Comparison of ENCODE assay signal across 15 cellular contexts in genomic region chr3:156957715-156958114, GRCh38.
DNase-seq lines count a peak whose midpoint lies in the region; ATAC-seq and TF ChIP-seq lines count a peak whose summit lies in the region.
"Had no signal": no experiment of that assay in that cellular context is flagged by ENCODE, and none has a peak within 500 bp of the region (broad histone marks: within the 10 kb centered on the region; RNA-seq: fewer than 3 reads in every experiment).

No MANE protein-coding gene starts in this region.

- ATAC-seq in GM18508 (IDR thresholded peaks at IDR 0.05; ENCODE audit: insufficient read depth, unreplicated experiment), result peak; percentile 99
- peak; percentile 95 for ATAC-seq in GM21381 (IDR thresholded peaks at IDR 0.05; ENCODE audit: unreplicated experiment)
- peak; percentile 96 for ATAC-seq in HG02885 (IDR thresholded peaks at IDR 0.05; ENCODE audit: poor library complexity, unreplicated experiment)
- no peak for ATAC-seq in GM18907 (IDR thresholded peaks at IDR 0.05; ENCODE audit: unreplicated experiment)
- ATAC-seq: stimulated activated naive B cell treated with anti-CD40 and anti-IgM and Interleukin-4, amounts not matched to agents 10 μg/mL and 1 μg/mL and 100 μg/mL, for 72 hours had no signal

- no peaks in the 10 kb centered on the region for H4K20me1 ChIP-seq in OCI-LY1 (ENCODE audit: insufficient read depth, low read length)

- H3K36me3 ChIP-seq in OCI-LY1 (ENCODE audit: insufficient read depth, low read length), result no peaks in the 10 kb centered on the region
- H3K36me3 ChIP-seq: HAP-1 had no signal

- H3K9me2 ChIP-seq in OCI-LY1 (ENCODE audit: low read depth, low read length), result no peaks in the 10 kb centered on the region

- DNase-seq in NCI-H2107 (lab: John Stamatoyannopoulos, UW), result no peak
- DNase-seq in activated T-cell treated with anti-CD3 and anti-CD28 coated beads, Interleukin-2, amount 50 U/mL, for 48 hours, result no peak
- no peak for DNase-seq in dedifferentiated amniotic fluid mesenchymal stem cell (ENCODE audit: extremely low spot score)
- DNase-seq: activated gamma-delta T cell treated with Interleukin-2 at 50 U/mL for 16 hours; dermis blood vessel endothelial cell; head of caudate nucleus; islet precursor cell; MM.1S; stimulated activated naive B cell treated with anti-CD40 and anti-IgM and Interleukin-4, amounts not matched to agents 10 μg/mL and 1 μg/mL and 100 μg/mL, for 72 hours had no signal

- no peak overlapping the region for H3K4me2 ChIP-seq in OCI-LY1 (ENCODE audit: low read length)

- H3K9ac ChIP-seq in OCI-LY1 (ENCODE audit: low read length), result no peak overlapping the region

- no peaks in the 10 kb centered on the region for H3K9me3 ChIP-seq in OCI-LY1 (ENCODE audit: low read length)
- H3K9me3 ChIP-seq: HAP-1 had no signal

- no peak for TF ChIP-seq CTCF in OCI-LY1 (IDR thresholded peaks at IDR 0.05; ENCODE audit: low read length)

- H3F3A ChIP-seq in OCI-LY1 (ENCODE audit: insufficient read depth, low read length), result no peaks in the 10 kb centered on the region

- no peak overlapping the region for H3K4me3 ChIP-seq in OCI-LY1 (ENCODE audit: low read depth, low read length, poor library complexity, severe bottlenecking)
- H3K4me3 ChIP-seq: HAP-1 had no signal

- no peaks in the 10 kb centered on the region for H3K4me1 ChIP-seq in OCI-LY1 (ENCODE audit: insufficient read depth, low read length, severe bottlenecking)
- H3K4me1 ChIP-seq: HAP-1 had no signal

- H3K79me2 ChIP-seq in OCI-LY1 (ENCODE audit: insufficient read depth, low read length), result no peaks in the 10 kb centered on the region

- 0 out of 2 replicates have a peak overlapping the region, but pooled peaks have one; percentile 15 for H2AFZ ChIP-seq in OCI-LY1 (ENCODE audit: low read length)

- H3K27me3 ChIP-seq in OCI-LY1 (ENCODE audit: insufficient read depth, low read length), result no peaks in the 10 kb centered on the region

- no peak overlapping the region for H3K27ac ChIP-seq in OCI-LY1 (ENCODE audit: low read depth, low read length, poor library complexity, severe bottlenecking)
